Comparison of ENCODE assay signal across 15 cellular contexts in genomic region chr4:40486534-40486933, GRCh38.
DNase-seq lines count a peak whose midpoint lies in the region; ATAC-seq, FAIRE-seq and TF ChIP-seq lines count a peak whose summit lies in the region.
"Had no signal": no experiment of that assay in that cellular context is flagged by ENCODE, and none has a peak within 500 bp of the region (broad histone marks: within the 10 kb centered on the region; RNA-seq: fewer than 3 reads in every experiment).

No MANE protein-coding gene starts in this region.

- H4K20me1 ChIP-seq in mammary epithelial cell (ENCODE audit: insufficient read depth, low read length) = no peaks in the 10 kb centered on the region

- no peaks in the 10 kb centered on the region for H3K36me3 Mint-ChIP-seq in activated T-cell treated with anti-CD3 and anti-CD28 coated beads, Interleukin-2, amount 50 U/mL, for 4 hours (ENCODE audit: insufficient read depth)
- H3K36me3 Mint-ChIP-seq: brain; CD8-positive, alpha-beta memory T cell had no signal

- H3K4me1 ChIP-seq in mammary epithelial cell (ENCODE audit: insufficient read depth, low read length) = peaks cover 10% of the 10 kb centered on the region
- peaks cover 3 to 74% of the 10 kb centered on the region in 2 donors for H3K4me1 ChIP-seq in left lung
- no peaks in the 10 kb centered on the region for H3K4me1 ChIP-seq in vagina

- H2AFZ ChIP-seq in mammary epithelial cell (ENCODE audit: low read depth, low read length) = no peak overlapping the region

- peak; percentile 61 for ATAC-seq in left lung
- ATAC-seq in activated T-cell treated with anti-CD3 and anti-CD28 coated beads, Interleukin-2, amount 50 U/mL, for 4 hours = no peak
- ATAC-seq: activated T-cell treated with anti-CD3 and anti-CD28 coated beads, Interleukin-2, amount 50 U/mL, for 72 hours; HCT116 had no signal

- no peaks in the 10 kb centered on the region for H3K79me2 ChIP-seq in mammary epithelial cell (ENCODE audit: insufficient read depth, low read length)

- DNase-seq in AG20443 (ENCODE audit: low spot score) = peak; percentile 15
- DNase-seq in HT1080 (ENCODE audit: low read depth) = peak; percentile 71
- peak; percentile 62 for DNase-seq in mammary epithelial cell
- DNase-seq in left lung = no peak
- DNase-seq in GM19238 (ENCODE audit: insufficient read length, low spot score) = no peak
- DNase-seq in vagina (ENCODE audit: extremely low spot score in 2 of 2) = no peak
- no peak for DNase-seq in activated T-cell treated with anti-CD3 and anti-CD28 coated beads, Interleukin-2, amount 50 U/mL, for 4 hours
- no peak for DNase-seq in RCC 7860 (ENCODE audit: low spot score)
- DNase-seq: activated T-cell treated with anti-CD3 and anti-CD28 coated beads, Interleukin-2, amount 50 U/mL, for 72 hours; CD8-positive, alpha-beta memory T cell; NCI-H446 treated with DMSO at 0.1 percent for 48 hours; SHP77; stimulated activated CD4-positive, alpha-beta T cell treated with anti-CD3 and anti-CD28 coated beads, Interleukin-15, amount 100 ng/mL, for 24 hours had no signal

- no peak for TF ChIP-seq CTCF in mammary epithelial cell (conservative IDR thresholded peaks at IDR 0.05 in 1 of 2, IDR thresholded peaks at IDR 0.05 in 1 of 2; ENCODE audit: extremely low read depth in 1 of 2, insufficient read depth in 1 of 2, low read depth in 1 of 2, low read length in 2 of 2)
- no peak for TF ChIP-seq CTCF in left lung (IDR thresholded peaks at IDR 0.05)
- TF ChIP-seq CTCF in vagina (IDR thresholded peaks at IDR 0.05) = no peak

- H3K4me1 Mint-ChIP-seq in activated T-cell treated with anti-CD3 and anti-CD28 coated beads, Interleukin-2, amount 50 U/mL, for 4 hours (ENCODE audit: low read depth) = no peaks in the 10 kb centered on the region
- H3K4me1 Mint-ChIP-seq: CD8-positive, alpha-beta memory T cell had no signal

- no peaks in the 10 kb centered on the region for H3K9me3 ChIP-seq in mammary epithelial cell (replicated peaks; ENCODE audit: insufficient read depth, low read length)
- H3K9me3 ChIP-seq in left lung = no peaks in the 10 kb centered on the region
- no peaks in the 10 kb centered on the region for H3K9me3 ChIP-seq in vagina

- H3K4me3 ChIP-seq in mammary epithelial cell (replicated peaks in 1 of 3; ENCODE audit: insufficient read depth in 1 of 3, low read depth in 2 of 3, low read length in 3 of 3) (no peak overlapping the region), left lung (no peak overlapping the region), vagina (no peak overlapping the region)

- no peak overlapping the region for H3K4me2 ChIP-seq in mammary epithelial cell (ENCODE audit: insufficient read depth, low read depth, low read length)

- no peaks in the 10 kb centered on the region for H3K9me3 Mint-ChIP-seq in activated T-cell treated with anti-CD3 and anti-CD28 coated beads, Interleukin-2, amount 50 U/mL, for 4 hours
- H3K9me3 Mint-ChIP-seq: activated T-cell treated with anti-CD3 and anti-CD28 coated beads, Interleukin-2, amount 50 U/mL, for 72 hours; brain; CD8-positive, alpha-beta memory T cell had no signal

- dilution Hi-C loops in mammary epithelial cell (cut with HindIII; ENCODE audit: low sequenced_read_pairs) = no loop called here

- no peaks in the 10 kb centered on the region for H3K27me3 ChIP-seq in mammary epithelial cell (ENCODE audit: insufficient read depth, low read length)
- H3K27me3 ChIP-seq in left lung = no peaks in the 10 kb centered on the region
- H3K27me3 ChIP-seq in vagina = no peaks in the 10 kb centered on the region

- FAIRE-seq in RCC 7860 (lab: Jason Lieb, UNC) = no peak

- TF ChIP-seq POLR2A in vagina (IDR thresholded peaks at IDR 0.05) = no peak

- intact Hi-C loops in mammary epithelial cell (cut with micrococcal nuclease) (no loop called here), left lung (cut with DNase I) (no loop called here), vagina (cut with DNase I) (no loop called here)

- no peak overlapping the region for H3K27ac ChIP-seq in mammary epithelial cell (ENCODE audit: insufficient read depth, low read depth, low read length)
- H3K27ac ChIP-seq in left lung = peak overlapping the region in 1 of 2 donors; percentile 79
- no peak overlapping the region for H3K27ac ChIP-seq in vagina

- H3K27me3 Mint-ChIP-seq in activated T-cell treated with anti-CD3 and anti-CD28 coated beads, Interleukin-2, amount 50 U/mL, for 4 hours (ENCODE audit: low read depth) = peaks cover 16% of the 10 kb centered on the region

- 100% methylated on average over 1 of the region's 1 CpG for WGBS in mammary epithelial cell (ENCODE audit: low coverage, missing lambda C conversion rate)

- in situ Hi-C loops in mammary epithelial cell (cut with MboI; ENCODE audit: low sequenced_read_pairs in 2 of 2) = no loop called here

- no peak overlapping the region for H3K9ac ChIP-seq in mammary epithelial cell (ENCODE audit: insufficient read depth, low read length)

- no peak overlapping the region for H3K4me3 Mint-ChIP-seq in activated T-cell treated with anti-CD3 and anti-CD28 coated beads, Interleukin-2, amount 50 U/mL, for 4 hours
- H3K4me3 Mint-ChIP-seq: activated T-cell treated with anti-CD3 and anti-CD28 coated beads, Interleukin-2, amount 50 U/mL, for 72 hours; brain; CD8-positive, alpha-beta memory T cell had no signal

- no TSS peak for BruUV-seq in mammary epithelial cell (replicated peaks; lab: Mats Ljungman, UMichigan)

- H3K36me3 ChIP-seq in mammary epithelial cell (ENCODE audit: insufficient read depth, low read length) (no peaks in the 10 kb centered on the region), left lung (no peaks in the 10 kb centered on the region), vagina (no peaks in the 10 kb centered on the region)

- CTCF ChIA-PET in mammary epithelial cell (lab: Charles Lee; ENCODE audit: low non-redundant PET) = no interaction called here

Comparison
In these comparisons a context has a peak if more than half of its experiments do, and no peak if none do; other contexts are left out.
1. DNase-seq: peak in AG20443 (single experiment), HT1080 (single experiment) and mammary epithelial cell (single experiment); none in left lung (0 of 2), GM19238 (single experiment), vagina (0 of 2), activated T-cell treated with anti-CD3 and anti-CD28 coated beads, Interleukin-2, amount 50 U/mL, for 4 hours (single experiment) and RCC 7860 (single experiment).